In the genomic region with DNA sequence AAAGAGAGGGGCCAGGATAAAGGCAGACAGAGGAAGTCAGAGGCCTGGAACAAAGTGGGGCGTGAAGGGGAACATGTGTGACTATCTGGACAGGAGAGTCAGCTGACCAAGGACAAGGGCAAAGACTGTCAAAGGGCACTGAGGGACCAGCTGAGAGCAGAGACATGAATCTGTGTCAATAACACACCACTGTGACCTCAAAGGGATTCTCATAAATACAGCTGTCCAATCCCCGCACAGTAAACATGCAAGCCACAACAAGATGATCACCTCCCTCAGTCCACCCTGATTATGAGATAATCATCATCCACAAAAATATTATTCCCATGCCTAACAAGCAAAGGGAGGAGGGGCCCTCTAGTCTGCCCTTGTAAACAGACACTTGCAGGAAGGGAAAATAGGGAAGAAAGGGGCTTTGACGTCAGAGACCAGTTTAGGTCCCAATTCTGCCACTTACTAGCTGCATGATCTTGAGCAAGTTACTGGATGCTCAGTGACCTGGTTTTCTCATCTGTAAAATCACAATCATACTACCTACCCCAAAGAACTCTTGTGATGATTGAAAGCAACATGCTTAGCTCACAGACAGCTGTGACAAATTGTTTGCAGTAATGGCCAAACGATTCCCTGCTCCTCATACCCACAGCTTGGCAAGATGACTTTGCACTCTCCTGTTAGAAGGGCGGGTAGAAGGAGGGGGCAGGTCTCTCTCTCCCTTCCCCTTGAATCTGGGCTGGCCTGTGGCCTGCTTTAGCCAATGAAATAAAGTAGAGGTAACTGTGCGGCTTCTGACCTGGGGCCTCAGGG, we compare ENCODE assay signal across 8 cellular contexts. TPM values are rescaled to one million over a fixed set of nuclear protein-coding genes. Genes with fewer than 3 reads are reported as not detected.
DNase-seq lines count a peak whose midpoint lies in the region; ATAC-seq, FAIRE-seq and TF ChIP-seq lines count a peak whose summit lies in the region.

No MANE protein-coding gene starts in this region.

- peaks cover 3% of the 10 kb centered on the region for H3K36me3 Mint-ChIP-seq in IgD-negative memory B cell

- peak in 1 of 2 experiments; percentile 37 for DNase-seq in A549 (ENCODE audit: low read depth in 1 of 2, low spot score in 1 of 2)
- peak in 1 of 61 donors; percentile 28 for DNase-seq in caudate nucleus (lab: John Stamatoyannopoulos, UW)
- peak; percentile 32 for DNase-seq in midbrain (lab: John Stamatoyannopoulos, UW)
- DNase-seq in T-helper 9 cell = no peak

- 71% methylated on average over 6 of the region's 6 CpGs for WGBS in A549 (ENCODE audit: missing lambda C conversion rate)

- no peak for TF ChIP-seq POLR2A in A549 (IDR thresholded peaks at IDR 0.05; ENCODE audit: low read length)

- H3K9me3 Mint-ChIP-seq in IgD-negative memory B cell = no peaks in the 10 kb centered on the region

- TF ChIP-seq EP300 in A549 (IDR thresholded peaks at IDR 0.05) = no peak

- no peak for TF ChIP-seq RAD21 in A549 (conservative IDR thresholded peaks at IDR 0.05 in 1 of 2, IDR thresholded peaks at IDR 0.05 in 1 of 2)

- no peaks in the 10 kb centered on the region for H3K27me3 Mint-ChIP-seq in IgD-negative memory B cell

- peak overlapping the region in 3 of 4 donors; percentile 10 to 58 (median 17) for H3K4me3 Mint-ChIP-seq in IgD-negative memory B cell

- H3K4me1 Mint-ChIP-seq in IgD-negative memory B cell = peaks cover 71 to 79% (median 71%) of the 10 kb centered on the region in 3 donors

- H3K27ac Mint-ChIP-seq in IgD-negative memory B cell = peak overlapping the region in 2 of 3 donors; percentile 41 to 78

- no peaks in the 10 kb centered on the region for H3K9me3 ChIP-seq in A549

- H3K4me2 ChIP-seq in A549 = 0 out of 3 replicates have a peak overlapping the region, but pooled peaks have one; percentile 24

- CTCF ChIA-PET in A549 (lab: Yijun Ruan, JAX) = interaction anchor here (0.6 to 3.0 kb wide), 10 partner anchors 8 to 107 kb away, joined by 3 to 11 read pairs (median 3); a partner anchor contains a TSS

- TF ChIP-seq CTCF in A549 (IDR thresholded peaks at IDR 0.05) = no peak

- H3K27ac ChIP-seq in A549 (0 out of 6 replicates have a peak overlapping the region, but pooled peaks of 1 of the 2 experiments have one; percentile 6), caudate nucleus (ENCODE audit: low read depth, low read length) (peak overlapping the region; percentile 86)

- peaks cover 21% of the 10 kb centered on the region for H3K4me1 ChIP-seq in A549

- H3K4me3 ChIP-seq in A549 = no peak overlapping the region

- FAIRE-seq in A549 (lab: Jason Lieb, UNC) = no peak

- POLR2A ChIA-PET in A549 (lab: Yijun Ruan, JAX) = no interaction called here

- ATAC-seq in A549 = peak in 1 of 2 experiments; percentile 75; a peak in 3 of 6 replicates
- no peak for ATAC-seq in HG03439 (IDR thresholded peaks at IDR 0.05; ENCODE audit: unreplicated experiment)
- no peak for ATAC-seq in HG03135 (IDR thresholded peaks at IDR 0.05; ENCODE audit: unreplicated experiment)
- no peak for ATAC-seq in HG02588 (IDR thresholded peaks at IDR 0.05; ENCODE audit: unreplicated experiment)

TF ChIP-seq in A549, 52 proteins besides CTCF, POLR2A, EP300 and RAD21:
- no peak for TF ChIP-seq RCOR1 (IDR thresholded peaks at IDR 0.05; ENCODE audit: low read depth, low read length)
- TF ChIP-seq CHD2 (IDR thresholded peaks at IDR 0.05; ENCODE audit: low read length, partially characterized antibody) = no peak
- no peak for TF ChIP-seq KDM1A (IDR thresholded peaks at IDR 0.05; ENCODE audit: low read depth)
- TF ChIP-seq, protein P1, sequence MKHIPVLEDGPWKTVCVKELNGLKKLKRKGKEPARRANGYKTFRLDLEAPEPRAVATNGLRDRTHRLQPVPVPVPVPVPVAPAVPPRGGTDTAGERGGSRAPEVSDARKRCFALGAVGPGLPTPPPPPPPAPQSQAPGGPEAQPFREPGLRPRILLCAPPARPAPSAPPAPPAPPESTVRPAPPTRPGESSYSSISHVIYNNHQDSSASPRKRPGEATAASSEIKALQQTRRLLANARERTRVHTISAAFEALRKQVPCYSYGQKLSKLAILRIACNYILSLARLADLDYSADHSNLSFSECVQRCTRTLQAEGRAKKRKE (CRISPR knock-in tag; IDR thresholded peaks at IDR 0.05; ENCODE audit: low read depth) = no peak
- TF ChIP-seq KDM5A (IDR thresholded peaks at IDR 0.05) = no peak
- no peak for TF ChIP-seq ESRRA (IDR thresholded peaks at IDR 0.05; ENCODE audit: borderline replicate concordance, low read length)
TF ChIP-seq in A549: peak in this region for 0.

RNA-seq across cellular contexts. Expression of a gene that starts 41.8 kb away (rescaled TPM):
- polyA plus RNA-seq in A549 (2011; rRNA removed) = 27.7 and 32.5 TPM in 2 replicates
- 21.8 and 26.8 TPM in 2 replicates for polyA plus RNA-seq in A549 (2012; cell fraction: cytosol; rRNA removed)
- polyA plus RNA-seq in A549 (2012; cell fraction: nucleus; rRNA removed) = 38.6 and 40.1 TPM in 2 replicates
- polyA plus RNA-seq in A549 (2017; fragmentation: RNase III; extraction: RNeasy Plus Mini Kit Qiagen cat#74134 plus additional on column Dnase treatment) = 20.6 to 21.7 TPM (median 21.6 TPM) in 3 replicates
- polyA minus RNA-seq in A549 (2011; rRNA and poly(A)+ RNA removed) = 31.3 and 33.3 TPM in 2 replicates
- polyA plus RNA-seq in IgD-negative memory B cell = 40.8 TPM
